ENCODE assay signal across 8 cellular contexts in the genomic region with DNA sequence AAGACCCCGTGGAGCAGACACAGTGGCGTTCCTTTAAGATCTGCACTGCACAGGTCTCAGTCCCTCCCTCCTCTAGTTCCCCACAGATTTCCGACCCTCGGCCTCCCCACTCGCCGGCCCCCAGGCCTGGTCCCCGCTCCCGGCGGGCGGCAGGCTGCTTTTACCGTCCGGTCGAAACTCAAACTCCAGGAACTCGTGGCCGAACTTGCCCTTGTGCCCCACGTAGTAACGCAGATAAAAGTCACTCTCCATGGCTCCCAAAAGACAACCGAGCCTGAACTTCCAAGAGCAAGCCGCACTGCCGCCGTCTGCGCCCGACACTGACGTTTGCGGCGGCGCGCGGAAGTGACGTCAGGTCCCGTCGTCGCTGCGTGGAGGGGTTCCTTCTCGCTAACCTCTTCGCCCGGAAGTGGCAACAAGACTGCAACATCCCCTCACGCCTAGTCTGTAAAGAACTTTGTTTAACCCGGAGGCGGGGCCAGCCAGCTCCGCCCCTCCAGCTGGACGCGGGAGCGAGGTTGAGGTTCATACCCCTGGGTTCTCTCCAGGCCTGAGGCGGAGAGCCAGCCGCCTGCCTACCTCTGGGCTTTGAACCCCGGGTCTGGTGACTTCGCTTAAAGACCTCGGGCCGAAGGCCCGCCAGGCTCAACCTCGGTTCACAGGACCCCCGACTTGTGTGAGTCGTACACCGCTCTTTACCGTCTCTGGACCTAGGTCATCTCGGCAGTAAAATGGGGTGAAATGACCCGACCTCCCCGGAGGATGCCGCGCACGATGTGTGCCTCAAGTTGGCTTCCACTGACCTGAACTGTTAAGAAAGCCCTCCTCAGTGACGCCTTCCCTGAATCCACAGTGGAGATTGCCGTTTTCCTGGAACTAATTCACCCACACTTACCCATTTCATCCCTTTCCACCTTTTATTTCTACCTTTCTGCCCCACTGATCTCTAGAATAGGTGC. TPM values are rescaled to one million over a fixed set of nuclear protein-coding genes. Genes with fewer than 3 reads are reported as not detected.
DNase-seq lines count a peak whose midpoint lies in the region; ATAC-seq and TF ChIP-seq lines count a peak whose summit lies in the region.

A gene (minus strand): TSS at position 322 of the 959 bp plus-strand sequence. CDS start 70 bp downstream, at position 252.

- TF ChIP-seq RAD21 in IMR-90 (IDR thresholded peaks at IDR 0.05; ENCODE audit: low read length): peak; percentile 1; the same call in 1 of the 2 replicates

- in situ Hi-C loops in IMR-90 (cut with MboI; ENCODE audit: low sequenced_read_pairs): no loop called here

- TF ChIP-seq POLR2A in IMR-90 (IDR thresholded peaks at IDR 0.05; ENCODE audit: low read depth, low read length): peak; percentile 75

- H2BK15ac ChIP-seq in IMR-90 (ENCODE audit: low read depth, low read length): peak within 1 kb of the TSS; percentile 24; the same call in 1 of the 3 replicates

- H3K27ac ChIP-seq in IMR-90 (ENCODE audit: insufficient read depth, low read length): peak within 1 kb of the TSS; percentile 74

- H4K8ac ChIP-seq in IMR-90 (ENCODE audit: low read depth in 2 of 2, low read length in 2 of 2): peak within 1 kb of the TSS; percentile 99

- peak within 1 kb of the TSS; percentile 97 for H2AK5ac ChIP-seq in IMR-90 (ENCODE audit: low read depth, low read length)

- H2BK5ac ChIP-seq in IMR-90 (ENCODE audit: low read depth, low read length, poor library complexity, severe bottlenecking): peak within 1 kb of the TSS; percentile 36

- intact Hi-C loops in IMR-90 (cut with micrococcal nuclease): no loop called here

- peak within 1 kb of the TSS; percentile 88 for H2AFZ ChIP-seq in IMR-90 (replicated peaks; ENCODE audit: low read length, poor library complexity)

- TF ChIP-seq CTCF in IMR-90 (conservative IDR thresholded peaks at IDR 0.05; ENCODE audit: low read depth, low read length): no peak

- peak within 1 kb of the TSS; percentile 59 for H3K56ac ChIP-seq in IMR-90 (ENCODE audit: extremely low read depth, insufficient read depth, low read length)

- peak within 1 kb of the TSS; percentile 98 for H4K5ac ChIP-seq in IMR-90 (ENCODE audit: low read depth, low read length)

- DNase-seq in DMS 273 (lab: John Stamatoyannopoulos, UW; ENCODE audit: unreplicated experiment): peak; percentile 99
- peak; percentile 96 for DNase-seq in IMR-90
- peak; percentile 98 for DNase-seq in OCI-M1 (lab: John Stamatoyannopoulos, UW)
- DNase-seq in activated T-cell treated with anti-CD3 and anti-CD28 coated beads for 24 hours (ENCODE audit: low read depth): peak; percentile 92
- peak; percentile 98 for DNase-seq in epidermal melanocyte (ENCODE audit: insufficient read length, low spot score)
- DNase-seq in stimulated activated CD8-positive, alpha-beta memory T cell treated with anti-CD3 and anti-CD28 coated beads, Interleukin-4, amount 100 ng/mL, for 1 hour (ENCODE audit: low read depth in 2 of 2, low spot score in 1 of 2): peak; percentile 89 to 94

- H3K9me3 ChIP-seq in IMR-90 (ENCODE audit: control insufficient read depth, insufficient read depth, low read length): no peaks in the 10 kb centered on the region
- no peaks in the 10 kb centered on the region for H3K9me3 ChIP-seq in mononuclear cell (ENCODE audit: low read depth, low read length)

- 9% methylated on average over 42 of the region's 64 CpGs; no CpG with 5 or more reads in 1 of the 2 experiments for WGBS in IMR-90 (ENCODE audit: extremely low coverage in 2 of 2, insufficient read length in 1 of 2), 2 experiments

- H3K4me3 ChIP-seq in IMR-90 (ENCODE audit: insufficient read depth, low read depth, low read length) (peak within 1 kb of the TSS; percentile 87), mononuclear cell (ENCODE audit: low read length) (peak within 1 kb of the TSS; percentile 78)

- ATAC-seq in GM21528 (IDR thresholded peaks at IDR 0.05; ENCODE audit: low FRiP score, unreplicated experiment) (peak; percentile 97), IMR-90 (ENCODE audit: low read depth) (peak; percentile 98)

- peak within 1 kb of the TSS; percentile 88 for H4K91ac ChIP-seq in IMR-90 (ENCODE audit: insufficient read depth, low read depth, low read length)

- TSS peak; percentile 97 for BruUV-seq in IMR-90 (replicated peaks; lab: Mats Ljungman, UMichigan)

- H3K23ac ChIP-seq in IMR-90 (ENCODE audit: low read depth, low read length): peak within 1 kb of the TSS; percentile 79

- H3K36me3 ChIP-seq in IMR-90 (ENCODE audit: control insufficient read depth, insufficient read depth, low read length): peaks cover 7% of the 10 kb centered on the region

- POLR2A ChIA-PET in IMR-90 (lab: Charles Lee; ENCODE audit: unreplicated experiment): interaction anchor here (0.8 to 1.0 kb wide), 2 partner anchors 10 to 15 kb away, joined by 4 to 25 read pairs; no protein-coding TSS in a partner anchor

- peak within 1 kb of the TSS; percentile 95 for H3K4ac ChIP-seq in IMR-90 (ENCODE audit: low read depth, low read length)

- no peaks in the 10 kb centered on the region; the same call in 1 of the 2 replicates for H4K20me1 ChIP-seq in IMR-90 (ENCODE audit: insufficient read depth, low read length)

- peak within 1 kb of the TSS; percentile 95 for H3K14ac ChIP-seq in IMR-90 (replicated peaks; ENCODE audit: low read depth, low read length)

- peak within 1 kb of the TSS; percentile 75 for H3K9ac ChIP-seq in IMR-90 (ENCODE audit: low read depth, low read length)

- H3K27me3 ChIP-seq in IMR-90 (ENCODE audit: control insufficient read depth, insufficient read depth, low read length) (no peaks in the 10 kb centered on the region), mononuclear cell (ENCODE audit: insufficient read depth, low read length) (no peaks in the 10 kb centered on the region)

- H3K4me1 ChIP-seq in IMR-90 (ENCODE audit: control insufficient read depth, insufficient read depth, low read length) (peaks cover 8% of the 10 kb centered on the region), mononuclear cell (ENCODE audit: insufficient read depth, low read length) (peaks cover 26% of the 10 kb centered on the region)

- peak within 1 kb of the TSS; percentile 69 for H2BK120ac ChIP-seq in IMR-90 (ENCODE audit: low read depth, low read length)

- dilution Hi-C loops in IMR-90 (cut with HindIII; ENCODE audit: low sequenced_read_pairs, unreplicated experiment): no loop called here

- H3K4me2 ChIP-seq in IMR-90 (ENCODE audit: low read depth, low read length): peak within 1 kb of the TSS; percentile 100

- peaks cover 30 to 42% of the 10 kb centered on the region in 2 experiments for H3K79me1 ChIP-seq in IMR-90 (ENCODE audit: low read depth in 1 of 2, low read length in 2 of 2)

- CTCF ChIA-PET in IMR-90 (lab: Yijun Ruan, JAX): no interaction called here

- peaks cover 4% of the 10 kb centered on the region; the same call in 1 of the 2 replicates for H3K9me1 ChIP-seq in IMR-90 (ENCODE audit: insufficient read depth, low read length)

- peak within 1 kb of the TSS; percentile 61 for H3K18ac ChIP-seq in IMR-90 (ENCODE audit: low read depth, low read length)

- peak within 1 kb of the TSS; percentile 89 for H2AK9ac ChIP-seq in IMR-90 (replicated peaks; ENCODE audit: low read depth, low read length, poor library complexity)

- 0 out of 2 replicates have a peak within 1 kb of the TSS, but pooled peaks have one; percentile 18 for H2BK20ac ChIP-seq in IMR-90 (ENCODE audit: low read depth, low read length)

TF ChIP-seq in IMR-90, 13 proteins besides CTCF, POLR2A, EP300 and RAD21:
- TF ChIP-seq FOS (IDR thresholded peaks at IDR 0.05; ENCODE audit: low read depth, low read length) (no peak), CHD1 (IDR thresholded peaks at IDR 0.05; ENCODE audit: low read depth, low read length) (no peak), NFE2L2 (IDR thresholded peaks at IDR 0.05; ENCODE audit: low read depth, low read length) (no peak), RCOR1 (IDR thresholded peaks at IDR 0.05; ENCODE audit: insufficient replicate concordance, low read length) (no peak), MXI1 (IDR thresholded peaks at IDR 0.05; ENCODE audit: borderline replicate concordance, low read depth, low read length) (peak; percentile 85), MAFK (IDR thresholded peaks at IDR 0.05; ENCODE audit: low read depth, low read length) (no peak), BHLHE40 (IDR thresholded peaks at IDR 0.05; ENCODE audit: low read depth, low read length) (no peak), CEBPB (IDR thresholded peaks at IDR 0.05; ENCODE audit: low read depth, low read length) (peak; percentile 85), MAZ (IDR thresholded peaks at IDR 0.05; ENCODE audit: borderline replicate concordance, low read depth, low read length) (peak; percentile 63; the same call in 1 of the 2 replicates), SMC3 (IDR thresholded peaks at IDR 0.05; ENCODE audit: low read depth, low read length) (no peak), RFX5 (IDR thresholded peaks at IDR 0.05; ENCODE audit: low read depth, low read length) (no peak)
- TF ChIP-seq, protein P1, sequence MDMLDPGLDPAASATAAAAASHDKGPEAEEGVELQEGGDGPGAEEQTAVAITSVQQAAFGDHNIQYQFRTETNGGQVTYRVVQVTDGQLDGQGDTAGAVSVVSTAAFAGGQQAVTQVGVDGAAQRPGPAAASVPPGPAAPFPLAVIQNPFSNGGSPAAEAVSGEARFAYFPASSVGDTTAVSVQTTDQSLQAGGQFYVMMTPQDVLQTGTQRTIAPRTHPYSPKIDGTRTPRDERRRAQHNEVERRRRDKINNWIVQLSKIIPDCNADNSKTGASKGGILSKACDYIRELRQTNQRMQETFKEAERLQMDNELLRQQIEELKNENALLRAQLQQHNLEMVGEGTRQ (IDR thresholded peaks at IDR 0.05; ENCODE audit: low read depth, low read length): no peak
- TF ChIP-seq, protein P2, sequence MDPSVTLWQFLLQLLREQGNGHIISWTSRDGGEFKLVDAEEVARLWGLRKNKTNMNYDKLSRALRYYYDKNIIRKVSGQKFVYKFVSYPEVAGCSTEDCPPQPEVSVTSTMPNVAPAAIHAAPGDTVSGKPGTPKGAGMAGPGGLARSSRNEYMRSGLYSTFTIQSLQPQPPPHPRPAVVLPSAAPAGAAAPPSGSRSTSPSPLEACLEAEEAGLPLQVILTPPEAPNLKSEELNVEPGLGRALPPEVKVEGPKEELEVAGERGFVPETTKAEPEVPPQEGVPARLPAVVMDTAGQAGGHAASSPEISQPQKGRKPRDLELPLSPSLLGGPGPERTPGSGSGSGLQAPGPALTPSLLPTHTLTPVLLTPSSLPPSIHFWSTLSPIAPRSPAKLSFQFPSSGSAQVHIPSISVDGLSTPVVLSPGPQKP (IDR thresholded peaks at IDR 0.05; ENCODE audit: borderline replicate concordance, low read depth, low read length): 0 out of 2 replicates have a peak, but pooled peaks have one; percentile 44

RNA-seq across cellular contexts. Expression of the gene that starts here (rescaled TPM):
- total RNA-seq in IMR-90 (2012; rRNA removed): 3.8 and 26.4 TPM in 2 replicates
- polyA plus RNA-seq in IMR-90 (2012; rRNA removed): 19.0 and 26.3 TPM in 2 replicates
- polyA plus RNA-seq in IMR-90 (2012; cell fraction: cytosol; rRNA removed): 2.2 and 3.2 TPM in 2 replicates
- 0.38 and 5.7 TPM in 2 replicates for polyA plus RNA-seq in IMR-90 (2012; cell fraction: nucleus; rRNA removed; ENCODE audit: low replicate concordance)
- 63.0 TPM for total RNA-seq in mononuclear cell

Comparison
In these comparisons a context has a peak if more than half of its experiments do, and no peak if none do; other contexts are left out.
1. Peak in every context shown above with its lines: DNase-seq, ATAC-seq, H3K4me3 ChIP-seq and H3K27ac ChIP-seq.